Comparison of ENCODE assay signal across 8 cellular contexts in the genomic region with DNA sequence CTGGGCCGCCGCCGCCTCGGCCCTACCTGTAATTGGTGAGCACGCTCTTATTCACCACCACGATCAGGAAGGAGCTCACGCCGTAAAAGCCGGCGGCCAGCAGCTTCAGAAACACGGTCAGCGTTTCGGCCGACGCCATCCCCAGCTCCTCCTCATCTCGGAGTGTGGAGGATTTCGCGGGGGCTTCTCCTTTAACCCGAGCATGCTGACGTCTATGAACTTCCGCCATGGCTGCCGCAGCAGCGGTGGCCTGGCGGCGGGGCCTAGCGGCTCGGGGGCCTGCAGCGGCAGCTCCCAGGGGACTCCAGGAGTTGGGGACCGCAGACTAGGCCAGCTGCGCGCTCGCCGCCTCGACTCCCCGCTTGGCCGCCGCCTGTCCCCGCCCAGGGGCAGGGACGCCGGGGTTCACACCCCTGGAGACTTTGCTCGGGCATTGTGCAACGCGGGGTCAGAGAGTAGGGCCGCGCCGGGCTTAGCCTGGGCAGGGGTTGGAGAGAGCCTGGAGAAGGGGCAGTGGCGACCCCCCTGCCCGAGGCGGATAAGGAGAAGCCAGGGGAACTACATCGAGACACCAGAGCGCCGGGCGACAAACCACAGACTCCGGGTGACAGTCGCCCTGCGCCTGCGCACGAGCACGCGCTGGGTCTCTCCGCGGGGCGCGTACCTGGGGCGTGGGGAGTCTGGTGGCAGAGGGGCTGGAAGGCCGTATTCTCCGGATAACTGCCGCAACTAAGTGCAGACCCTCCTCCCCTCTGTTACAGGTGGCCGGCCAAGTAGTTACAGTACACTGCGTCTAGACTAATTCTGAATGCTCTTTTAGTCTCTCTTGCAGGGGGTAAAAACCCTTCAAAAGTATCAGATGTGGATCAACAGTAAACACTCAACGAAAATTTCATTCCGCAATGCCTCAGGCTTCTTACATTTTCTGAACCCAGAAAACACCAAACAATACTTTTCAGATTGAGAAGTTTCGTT. TPM values are rescaled to one million over a fixed set of nuclear protein-coding genes. Genes with fewer than 3 reads are reported as not detected.
DNase-seq lines count a peak whose midpoint lies in the region; ATAC-seq and TF ChIP-seq lines count a peak whose summit lies in the region.

A gene (minus strand): TSS at position 364 of the 975 bp plus-strand sequence. CDS start 135 bp downstream, at position 229.

- DNase-seq in AG04450 (ENCODE audit: low read depth, low spot score) (no peak), NCI-H2227 (lab: John Stamatoyannopoulos, UW; ENCODE audit: unreplicated experiment) (peak; percentile 90), activated B cell treated with CpG ODN at 0.5 μM for 24 hours (peak; percentile 82), caudate nucleus (lab: John Stamatoyannopoulos, UW) (peak in 60 of 61 donors; percentile 12 to 92 (median 78)), islet precursor cell (peak; percentile 95)
- DNase-seq in stimulated activated CD4-positive, alpha-beta T cell treated with anti-CD3 and anti-CD28 coated beads, Interleukin-15, amount 100 ng/mL, for 1 hour (ENCODE audit: low read depth in 1 of 2, low spot score in 1 of 2), result peak; percentile 60 to 75

- H3K36me3 Mint-ChIP-seq in activated B cell treated with CpG ODN at 0.5 μM for 24 hours (ENCODE audit: low read depth), result peaks cover 20% of the 10 kb centered on the region

- intact Hi-C loops in activated B cell treated with CpG ODN at 0.5 μM for 24 hours (cut with micrococcal nuclease), result loop anchor here (1.0 to 10.0 kb wide), 10 partner anchors 56 to 1632 kb away; a partner anchor contains a TSS

- peak within 1 kb of the TSS; percentile 92 for H3K27ac Mint-ChIP-seq in activated B cell treated with CpG ODN at 0.5 μM for 24 hours

- POLR2A ChIA-PET in AG04450 (lab: Yijun Ruan, JAX) (interaction anchor here (0.5 to 1.1 kb wide), 7 partner anchors 34 to 547 kb away, joined by 3 to 8 read pairs (median 4); a partner anchor contains a TSS), activated B cell treated with CpG ODN at 0.5 μM for 24 hours (lab: Charles Lee) (interaction anchor here (0.6 to 2.3 kb wide), 14 partner anchors 14 to 631 kb away, joined by 3 to 14 read pairs (median 5); a partner anchor contains a TSS)

- H3K9me3 ChIP-seq in AG04450 (ENCODE audit: control insufficient read depth, insufficient read depth, low read length), result no peaks in the 10 kb centered on the region

- CTCF ChIA-PET in AG04450 (lab: Charles Lee) (interaction anchor here (0.6 to 2.3 kb wide), 4 partner anchors 95 to 471 kb away, joined by 3 to 22 read pairs (median 6); no protein-coding TSS in a partner anchor), activated B cell treated with CpG ODN at 0.5 μM for 24 hours (lab: Charles Lee) (interaction anchor here (0.6 to 2.4 kb wide), 5 partner anchors 58 to 608 kb away, joined by 3 to 19 read pairs (median 4); a partner anchor contains a TSS)

- no peaks in the 10 kb centered on the region for H3K27me3 ChIP-seq in AG04450 (ENCODE audit: control insufficient read depth, insufficient read depth, low read length)

- H3K4me3 ChIP-seq in AG04450 (ENCODE audit: low read depth, low read length), result peak within 1 kb of the TSS; percentile 89

- H3K4me1 Mint-ChIP-seq in activated B cell treated with CpG ODN at 0.5 μM for 24 hours, result peaks cover 21% of the 10 kb centered on the region

- ATAC-seq in GM18870 (IDR thresholded peaks at IDR 0.05; ENCODE audit: unreplicated experiment), result peak; percentile 62
- ATAC-seq in HG03108 (IDR thresholded peaks at IDR 0.05; ENCODE audit: unreplicated experiment), result peak; percentile 71
- peak; percentile 85 for ATAC-seq in activated B cell treated with CpG ODN at 0.5 μM for 24 hours (ENCODE audit: low read depth)

- TF ChIP-seq CTCF in AG04450 (IDR thresholded peaks at IDR 0.05; ENCODE audit: low read depth, low read length) (no peak), activated B cell treated with CpG ODN at 0.5 μM for 24 hours (IDR thresholded peaks at IDR 0.05) (no peak)

- H3K27me3 Mint-ChIP-seq in activated B cell treated with CpG ODN at 0.5 μM for 24 hours, result no peaks in the 10 kb centered on the region

- H3K27ac ChIP-seq in AG04450 (ENCODE audit: low read depth, low read length) (peak within 1 kb of the TSS; percentile 79), caudate nucleus (ENCODE audit: low read depth, low read length) (peak within 1 kb of the TSS; percentile 83)

- H3K4me3 Mint-ChIP-seq in activated B cell treated with CpG ODN at 0.5 μM for 24 hours, result peak within 1 kb of the TSS; percentile 92

- H3K9me3 Mint-ChIP-seq in activated B cell treated with CpG ODN at 0.5 μM for 24 hours, result no peaks in the 10 kb centered on the region

RNA-seq across cellular contexts. Expression of the gene that starts here (rescaled TPM):
- polyA plus RNA-seq in AG04450 (2011; rRNA removed), result 21.8 and 28.9 TPM in 2 replicates
- polyA minus RNA-seq in AG04450 (2011; rRNA and poly(A)+ RNA removed), result 18.1 and 26.7 TPM in 2 replicates
- 10.1 and 11.1 TPM in 2 replicates for total RNA-seq in activated B cell treated with CpG ODN at 0.5 μM for 24 hours
